1 cellular context compared by ENCODE assay signal in genomic region chr12:96623818-96624217, GRCh38.
TF ChIP-seq lines count a peak whose summit lies in the region.

No MANE protein-coding gene starts in this region.

TF ChIP-seq in WTC11, 78 proteins besides CTCF, POLR2A, EP300 and RAD21 (continued from another document):
- TF ChIP-seq ARID4B (CRISPR knock-in tag; IDR thresholded peaks at IDR 0.05; ENCODE audit: borderline replicate concordance) (no peak), IRF1 (CRISPR knock-in tag; IDR thresholded peaks at IDR 0.05) (no peak), NR2C2 (CRISPR knock-in tag; IDR thresholded peaks at IDR 0.05) (no peak), GRHL2 (CRISPR knock-in tag; IDR thresholded peaks at IDR 0.05; ENCODE audit: insufficient replicate concordance, severe bottlenecking) (no peak), ZNF232 (CRISPR knock-in tag; IDR thresholded peaks at IDR 0.05) (no peak)
